In genomic region chr1:234775477-234776246, GRCh38 we compare ENCODE assay signal across 12 cellular contexts.
DNase-seq lines count a peak whose midpoint lies in the region; ATAC-seq, FAIRE-seq and TF ChIP-seq lines count a peak whose summit lies in the region.
"Had no signal": no experiment of that assay in that cellular context is flagged by ENCODE, and none has a peak within 500 bp of the region (broad histone marks: within the 10 kb centered on the region; RNA-seq: fewer than 3 reads in every experiment).

No MANE protein-coding gene starts in this region.

- no peaks in the 10 kb centered on the region for H4K20me1 ChIP-seq in HepG2 (ENCODE audit: insufficient read depth, low read length)

- no peak for TF ChIP-seq CTCF in stomach (IDR thresholded peaks at IDR 0.05)
- TF ChIP-seq CTCF in HepG2 (CRISPR knock-in tag; IDR thresholded peaks at IDR 0.05): no peak

- H2AFZ ChIP-seq in HepG2 (ENCODE audit: low read length): no peak overlapping the region

- peak; percentile 53 for DNase-seq in stimulated activated CD4-positive, alpha-beta T cell treated with anti-CD3 and anti-CD28 coated beads, Interleukin-15, amount 100 ng/mL, for 24 hours
- DNase-seq in stimulated activated CD4-positive, alpha-beta T cell treated with anti-CD3 and anti-CD28 coated beads, Interleukin-4, amount 100 ng/mL, for 1 hour: no peak
- DNase-seq in NOMO-1 (lab: John Stamatoyannopoulos, UW; ENCODE audit: unreplicated experiment in 2 of 2) (peak; percentile 96 to 98), amniotic epithelial cell (ENCODE audit: low read depth) (peak; percentile 68), stomach (peak; percentile 25), HepG2 (ENCODE audit: low spot score) (no peak)
- DNase-seq: EL, NCI-H2029, NCI-H69 had no signal

- ATAC-seq in GM19324 (IDR thresholded peaks at IDR 0.05; ENCODE audit: low FRiP score, unreplicated experiment): no peak
- ATAC-seq in HepG2: no peak
- no peak for ATAC-seq in HG02610 (IDR thresholded peaks at IDR 0.05; ENCODE audit: unreplicated experiment)
- ATAC-seq: body of pancreas had no signal

- peaks cover 6 to 32% (median 17%) of the 10 kb centered on the region in 4 donors for H3K4me1 ChIP-seq in stomach
- peaks cover 39% of the 10 kb centered on the region for H3K4me1 ChIP-seq in HepG2 (ENCODE audit: insufficient read depth, low read length)

- CTCF ChIA-PET in HepG2 (lab: Yijun Ruan, JAX; ENCODE audit: low intra/inter-chr PET ratio, low total read pairs): no interaction called here

- no peaks in the 10 kb centered on the region for H3K36me3 ChIP-seq in stomach
- H3K36me3 ChIP-seq in HepG2 (replicated peaks in 1 of 2; ENCODE audit: control insufficient read depth in 1 of 2, insufficient read depth in 2 of 2, low read length in 2 of 2): no peaks in the 10 kb centered on the region

- BruUV-seq in HepG2 (replicated peaks; lab: Mats Ljungman, UMichigan): no TSS peak

- WGBS in stomach, 5 donors: 80 to 99% (median 96%) methylated on average over 12 of the region's 12 CpGs
- WGBS in HepG2 (ENCODE audit: low lambda C conversion rate): 98% methylated on average over 12 of the region's 12 CpGs

- no peak overlapping the region for H3K4me3 ChIP-seq in stomach
- no peak overlapping the region for H3K4me3 ChIP-seq in HepG2 (replicated peaks in 1 of 3; ENCODE audit: insufficient read depth in 1 of 3, low read depth in 2 of 3, low read length in 3 of 3)
- H3K4me3 ChIP-seq: body of pancreas had no signal

- H3K27ac ChIP-seq in stomach: peak overlapping the region in 1 of 5 donors; percentile 13
- no peak overlapping the region for H3K27ac ChIP-seq in HepG2 (ENCODE audit: extremely low read length, insufficient read depth, low read length)

- TF ChIP-seq POLR2A in stomach (IDR thresholded peaks at IDR 0.05) (no peak), HepG2 (IDR thresholded peaks at IDR 0.05; ENCODE audit: insufficient read depth in 1 of 2, low read depth in 2 of 2, low read length in 2 of 2) (no peak)

- no peak for TF ChIP-seq RAD21 in HepG2 (CRISPR knock-in tag; IDR thresholded peaks at IDR 0.05)

- in situ Hi-C loops in HepG2 (cut with HindIII; ENCODE audit: extremely low pct_ligation_motif_present, low pct_unique_long_range_greater_than_20kb): no loop called here

- H3K9me3 ChIP-seq in stomach (no peaks in the 10 kb centered on the region), HepG2 (ENCODE audit: low read length) (no peaks in the 10 kb centered on the region)
- H3K9me3 ChIP-seq: body of pancreas had no signal

- POLR2A ChIA-PET in HepG2 (lab: Yijun Ruan, JAX): interaction anchor here (1.3 kb wide), 1 partner anchor 99 kb away, joined by 3 read pairs; no protein-coding TSS in a partner anchor

- intact Hi-C loops in stomach (cut with DNase I; ENCODE audit: low total_unique reads): no loop called here
- intact Hi-C loops in HepG2 (cut with micrococcal nuclease; ENCODE audit: unreplicated experiment): no loop called here

- no peak overlapping the region for H3K4me2 ChIP-seq in HepG2 (ENCODE audit: low read depth, low read length)

- H3K27me3 ChIP-seq in stomach: peaks cover 0 to 27% (median 24%) of the 10 kb centered on the region in 3 donors
- peaks cover 0 to 24% of the 10 kb centered on the region in 2 experiments; a peak in 3 of 5 replicates for H3K27me3 ChIP-seq in HepG2 (ENCODE audit: control insufficient read depth in 1 of 2, insufficient read depth in 2 of 2, low read length in 2 of 2)
- H3K27me3 ChIP-seq: body of pancreas had no signal

- H3K79me2 ChIP-seq in HepG2 (ENCODE audit: insufficient read depth, low read length): no peaks in the 10 kb centered on the region

- FAIRE-seq in HepG2 (lab: Jason Lieb, UNC): no peak

- TF ChIP-seq EP300 in stomach (IDR thresholded peaks at IDR 0.05): no peak
- no peak for TF ChIP-seq EP300 in HepG2 (IDR thresholded peaks at IDR 0.05; ENCODE audit: low read depth in 2 of 2, low read length in 2 of 2)
- no peak for TF ChIP-seq EP300 in HepG2 (CRISPR knock-in tag; IDR thresholded peaks at IDR 0.05; ENCODE audit: borderline replicate concordance)

- H3K9ac ChIP-seq in HepG2 (ENCODE audit: insufficient read depth, low read depth, low read length): no peak overlapping the region

TF ChIP-seq in HepG2, 621 proteins besides CTCF, POLR2A, EP300 and RAD21:
- TF ChIP-seq ZNF891 (CRISPR knock-in tag; IDR thresholded peaks at IDR 0.05): no peak
- TF ChIP-seq ZNF629 (CRISPR knock-in tag; conservative IDR thresholded peaks at IDR 0.05): no peak
- no peak for TF ChIP-seq FOXK2 (IDR thresholded peaks at IDR 0.05)
- no peak for TF ChIP-seq ARNTL (CRISPR knock-in tag; IDR thresholded peaks at IDR 0.05)
- TF ChIP-seq BORCS8-MEF2B (CRISPR knock-in tag; IDR thresholded peaks at IDR 0.05): no peak
- TF ChIP-seq KDM3A (CRISPR knock-in tag; IDR thresholded peaks at IDR 0.05; ENCODE audit: low read depth): no peak
- no peak for TF ChIP-seq NR2F6 (IDR thresholded peaks at IDR 0.05)
- no peak for TF ChIP-seq NR2F6 (CRISPR knock-in tag; IDR thresholded peaks at IDR 0.05)
- no peak for TF ChIP-seq DMAP1 (CRISPR knock-in tag; IDR thresholded peaks at IDR 0.05)

Comparison
In these comparisons a context has a peak if more than half of its experiments do, and no peak if none do; other contexts are left out.
1. DNase-seq: peak in stimulated activated CD4-positive, alpha-beta T cell treated with anti-CD3 and anti-CD28 coated beads, Interleukin-15, amount 100 ng/mL, for 24 hours (single experiment), NOMO-1 (2 of 2), amniotic epithelial cell (single experiment) and stomach (single experiment); none in stimulated activated CD4-positive, alpha-beta T cell treated with anti-CD3 and anti-CD28 coated beads, Interleukin-4, amount 100 ng/mL, for 1 hour (single experiment) and HepG2 (single experiment).